In genomic region chr2:239093956-239094355, GRCh38 we compare ENCODE assay signal across 17 cellular contexts.
DNase-seq lines count a peak whose midpoint lies in the region; ATAC-seq and TF ChIP-seq lines count a peak whose summit lies in the region.
"Had no signal": no experiment of that assay in that cellular context is flagged by ENCODE, and none has a peak within 500 bp of the region (broad histone marks: within the 10 kb centered on the region; RNA-seq: fewer than 3 reads in every experiment).

No MANE protein-coding gene starts in this region.

- peaks cover 4% of the 10 kb centered on the region for H3K27me3 Mint-ChIP-seq in GM23338 (ENCODE audit: insufficient read depth, low read depth, poor library complexity)
- no peaks in the 10 kb centered on the region for H3K27me3 Mint-ChIP-seq in brain
- H3K27me3 Mint-ChIP-seq in type B pancreatic cell = no peaks in the 10 kb centered on the region

- H3K4me3 Mint-ChIP-seq in GM23338 (no peak overlapping the region), brain (no peak overlapping the region), type B pancreatic cell (peak overlapping the region; percentile 47)

- no peak overlapping the region for H3K4me2 ChIP-seq in GM23338
- H3K4me2 ChIP-seq: A549 had no signal

- H3F3A ChIP-seq in GM23338 (replicated peaks; ENCODE audit: low read depth) = no peaks in the 10 kb centered on the region

- no peaks in the 10 kb centered on the region for H3K4me1 ChIP-seq in GM23338 (ENCODE audit: insufficient read depth)
- H3K4me1 ChIP-seq: A549 had no signal

- no peak overlapping the region for H2AFZ ChIP-seq in GM23338

- H3K36me3 Mint-ChIP-seq in GM23338 (ENCODE audit: low read depth) (peaks cover 5% of the 10 kb centered on the region; the same call in 2 of the 3 replicates), brain (peaks cover 20% of the 10 kb centered on the region), type B pancreatic cell (peaks cover 4% of the 10 kb centered on the region)

- no peak for DNase-seq in GM23338 (ENCODE audit: low spot score)
- DNase-seq in foreskin fibroblast = peak; percentile 43 to 87
- DNase-seq in type B pancreatic cell (ENCODE audit: extremely low spot score, unreplicated experiment) = no peak
- DNase-seq in NCI-H1417 treated with DMSO at 0.1 percent for 48 hours (lab: John Stamatoyannopoulos, UW) = no peak
- no peak for DNase-seq in NCI-H69 (lab: John Stamatoyannopoulos, UW)
- DNase-seq: HCEC 1CT, KBM-7, NCI-H1105 treated with DMSO at 0.1 percent for 48 hours, NCI-H1694 treated with DMSO at 0.1 percent for 48 hours, NCI-H82, PC-3, SIG-M5 had no signal

- H3K4me3 ChIP-seq in GM23338 (no peak overlapping the region), foreskin fibroblast (ENCODE audit: low read depth in 1 of 2, low read length in 2 of 2) (no peak overlapping the region)
- H3K4me3 ChIP-seq: A549 had no signal

- H3K27ac ChIP-seq in GM23338 (ENCODE audit: low read depth) = no peak overlapping the region
- H3K27ac ChIP-seq: A549, C4-2B had no signal

- TF ChIP-seq CTCF in GM23338 (conservative IDR thresholded peaks at IDR 0.05; ENCODE audit: low read depth in 2 of 2) (no peak), brain (conservative IDR thresholded peaks at IDR 0.05) (no peak), foreskin fibroblast (IDR thresholded peaks at IDR 0.05; ENCODE audit: low read depth, low read length) (peak; percentile 37), type B pancreatic cell (conservative IDR thresholded peaks at IDR 0.05) (peak; percentile 44)

- H4K20me1 ChIP-seq in GM23338 (replicated peaks; ENCODE audit: insufficient read depth) = no peaks in the 10 kb centered on the region

- H3K9me2 ChIP-seq in GM23338 (ENCODE audit: insufficient read depth) = no peaks in the 10 kb centered on the region

- peak; percentile 33 for ATAC-seq in GM23338
- ATAC-seq in HG02852 (IDR thresholded peaks at IDR 0.05; ENCODE audit: unreplicated experiment) = no peak
- ATAC-seq: HepG2, PC-3 had no signal

- no peaks in the 10 kb centered on the region for H3K79me2 ChIP-seq in GM23338 (replicated peaks; ENCODE audit: insufficient read depth)

- H3K27ac Mint-ChIP-seq in GM23338 (peak overlapping the region; percentile 30; the same call in 1 of the 2 replicates), brain (peak overlapping the region in 4 of 5 experiments; percentile 41 to 83 (median 68)), type B pancreatic cell (no peak overlapping the region)

- H3K4me1 Mint-ChIP-seq in GM23338 = peaks cover 8% of the 10 kb centered on the region; the same call in 2 of the 3 replicates
- H3K4me1 Mint-ChIP-seq in brain = peaks cover 4% of the 10 kb centered on the region
- H3K4me1 Mint-ChIP-seq in type B pancreatic cell (ENCODE audit: unreplicated experiment) = peaks cover 20% of the 10 kb centered on the region

- no peaks in the 10 kb centered on the region for H3K36me3 ChIP-seq in GM23338 (ENCODE audit: insufficient read depth)

- no peaks in the 10 kb centered on the region for H3K27me3 ChIP-seq in GM23338 (ENCODE audit: insufficient read depth)

- H3K9me3 Mint-ChIP-seq in GM23338 (no peaks in the 10 kb centered on the region), brain (no peaks in the 10 kb centered on the region), type B pancreatic cell (no peaks in the 10 kb centered on the region)

TF ChIP-seq in GM23338, 12 proteins besides CTCF, POLR2A, EP300 and RAD21 (continues in another document):
- TF ChIP-seq EZH2phosphoT487 (IDR thresholded peaks at IDR 0.05; ENCODE audit: unreplicated experiment) (no peak), ZNF114 (CRISPR knock-in tag; IDR thresholded peaks at IDR 0.05) (no peak), ZNF331 (CRISPR knock-in tag; IDR thresholded peaks at IDR 0.05; ENCODE audit: low read depth) (no peak), JUNB (IDR thresholded peaks at IDR 0.05; ENCODE audit: unreplicated experiment) (no peak), REST (IDR thresholded peaks at IDR 0.05; ENCODE audit: unreplicated experiment) (no peak), NANOG (IDR thresholded peaks at IDR 0.05; ENCODE audit: borderline replicate concordance) (no peak), EZH2 (IDR thresholded peaks at IDR 0.05; ENCODE audit: low read depth, unreplicated experiment) (no peak), CREB1 (CRISPR knock-in tag; IDR thresholded peaks at IDR 0.05; ENCODE audit: low read depth) (no peak), STAT1 (IDR thresholded peaks at IDR 0.05; ENCODE audit: unreplicated experiment) (no peak)
- TF ChIP-seq, protein P1, sequence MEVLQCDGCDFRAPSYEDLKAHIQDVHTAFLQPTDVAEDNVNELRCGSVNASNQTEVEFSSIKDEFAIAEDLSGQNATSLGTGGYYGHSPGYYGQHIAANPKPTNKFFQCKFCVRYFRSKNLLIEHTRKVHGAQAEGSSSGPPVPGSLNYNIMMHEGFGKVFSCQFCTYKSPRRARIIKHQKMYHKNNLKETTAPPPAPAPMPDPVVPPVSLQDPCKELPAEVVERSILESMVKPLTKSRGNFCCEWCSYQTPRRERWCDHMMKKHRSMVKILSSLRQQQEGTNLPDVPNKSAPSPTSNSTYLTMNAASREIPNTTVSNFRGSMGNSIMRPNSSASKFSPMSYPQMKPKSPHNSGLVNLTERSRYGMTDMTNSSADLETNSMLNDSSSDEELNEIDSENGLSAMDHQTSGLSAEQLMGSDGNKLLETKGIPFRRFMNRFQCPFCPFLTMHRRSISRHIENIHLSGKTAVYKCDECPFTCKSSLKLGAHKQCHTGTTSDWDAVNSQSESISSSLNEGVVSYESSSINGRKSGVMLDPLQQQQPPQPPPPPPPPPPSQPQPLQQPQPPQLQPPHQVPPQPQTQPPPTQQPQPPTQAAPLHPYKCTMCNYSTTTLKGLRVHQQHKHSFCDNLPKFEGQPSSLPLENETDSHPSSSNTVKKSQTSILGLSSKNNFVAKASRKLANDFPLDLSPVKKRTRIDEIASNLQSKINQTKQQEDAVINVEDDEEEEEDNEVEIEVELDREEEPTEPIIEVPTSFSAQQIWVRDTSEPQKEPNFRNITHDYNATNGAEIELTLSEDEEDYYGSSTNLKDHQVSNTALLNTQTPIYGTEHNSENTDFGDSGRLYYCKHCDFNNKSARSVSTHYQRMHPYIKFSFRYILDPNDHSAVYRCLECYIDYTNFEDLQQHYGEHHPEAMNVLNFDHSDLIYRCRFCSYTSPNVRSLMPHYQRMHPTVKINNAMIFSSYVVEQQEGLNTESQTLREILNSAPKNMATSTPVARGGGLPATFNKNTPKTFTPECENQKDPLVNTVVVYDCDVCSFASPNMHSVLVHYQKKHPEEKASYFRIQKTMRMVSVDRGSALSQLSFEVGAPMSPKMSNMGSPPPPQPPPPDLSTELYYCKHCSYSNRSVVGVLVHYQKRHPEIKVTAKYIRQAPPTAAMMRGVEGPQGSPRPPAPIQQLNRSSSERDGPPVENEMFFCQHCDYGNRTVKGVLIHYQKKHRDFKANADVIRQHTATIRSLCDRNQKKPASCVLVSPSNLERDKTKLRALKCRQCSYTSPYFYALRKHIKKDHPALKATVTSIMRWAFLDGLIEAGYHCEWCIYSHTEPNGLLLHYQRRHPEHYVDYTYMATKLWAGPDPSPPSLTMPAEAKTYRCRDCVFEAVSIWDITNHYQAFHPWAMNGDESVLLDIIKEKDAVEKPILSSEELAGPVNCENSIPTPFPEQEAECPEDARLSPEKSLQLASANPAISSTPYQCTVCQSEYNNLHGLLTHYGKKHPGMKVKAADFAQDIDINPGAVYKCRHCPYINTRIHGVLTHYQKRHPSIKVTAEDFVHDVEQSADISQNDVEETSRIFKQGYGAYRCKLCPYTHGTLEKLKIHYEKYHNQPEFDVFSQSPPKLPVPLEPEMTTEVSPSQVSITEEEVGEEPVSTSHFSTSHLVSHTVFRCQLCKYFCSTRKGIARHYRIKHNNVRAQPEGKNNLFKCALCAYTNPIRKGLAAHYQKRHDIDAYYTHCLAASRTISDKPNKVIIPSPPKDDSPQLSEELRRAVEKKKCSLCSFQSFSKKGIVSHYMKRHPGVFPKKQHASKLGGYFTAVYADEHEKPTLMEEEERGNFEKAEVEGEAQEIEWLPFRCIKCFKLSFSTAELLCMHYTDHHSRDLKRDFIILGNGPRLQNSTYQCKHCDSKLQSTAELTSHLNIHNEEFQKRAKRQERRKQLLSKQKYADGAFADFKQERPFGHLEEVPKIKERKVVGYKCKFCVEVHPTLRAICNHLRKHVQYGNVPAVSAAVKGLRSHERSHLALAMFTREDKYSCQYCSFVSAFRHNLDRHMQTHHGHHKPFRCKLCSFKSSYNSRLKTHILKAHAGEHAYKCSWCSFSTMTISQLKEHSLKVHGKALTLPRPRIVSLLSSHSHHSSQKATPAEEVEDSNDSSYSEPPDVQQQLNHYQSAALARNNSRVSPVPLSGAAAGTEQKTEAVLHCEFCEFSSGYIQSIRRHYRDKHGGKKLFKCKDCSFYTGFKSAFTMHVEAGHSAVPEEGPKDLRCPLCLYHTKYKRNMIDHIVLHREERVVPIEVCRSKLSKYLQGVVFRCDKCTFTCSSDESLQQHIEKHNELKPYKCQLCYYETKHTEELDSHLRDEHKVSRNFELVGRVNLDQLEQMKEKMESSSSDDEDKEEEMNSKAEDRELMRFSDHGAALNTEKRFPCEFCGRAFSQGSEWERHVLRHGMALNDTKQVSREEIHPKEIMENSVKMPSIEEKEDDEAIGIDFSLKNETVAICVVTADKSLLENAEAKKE (CRISPR knock-in tag; IDR thresholded peaks at IDR 0.05) = no peak

Comparison
In these comparisons a context has a peak if more than half of its experiments do, and no peak if none do; other contexts are left out.
1. DNase-seq: peak in foreskin fibroblast (2 of 2); none in GM23338 (single experiment), type B pancreatic cell (single experiment), NCI-H1417 treated with DMSO at 0.1 percent for 48 hours (single experiment) and NCI-H69 (single experiment).
2. CTCF ChIP-seq: peak in foreskin fibroblast (single experiment) and type B pancreatic cell (single experiment); none in GM23338 (0 of 2) and brain (0 of 2).